ENCODE assay signal across 19 cellular contexts in genomic region chr9:135584934-135585333, GRCh38. TPM values are rescaled to one million over a fixed set of nuclear protein-coding genes. Genes with fewer than 3 reads are reported as not detected.
"Had no signal": no experiment of that assay in that cellular context is flagged by ENCODE, and none has a peak within 500 bp of the region (broad histone marks: within the 10 kb centered on the region; RNA-seq: fewer than 3 reads in every experiment).

No MANE protein-coding gene starts in this region.

- H3K36me3 ChIP-seq: prostate gland, right lobe of liver, upper lobe of right lung, WERI-Rb-1 had no signal

- H3K4me1 ChIP-seq: prostate gland, right lobe of liver, upper lobe of right lung had no signal

- ATAC-seq: activated CD4-positive, alpha-beta T cell treated with anti-CD3 and anti-CD28 coated beads for 36 hours; left colon; right lobe of liver; upper lobe of right lung had no signal

- H3K4me3 ChIP-seq: prostate gland, right lobe of liver, upper lobe of right lung had no signal

- H3K4me3 Mint-ChIP-seq: activated CD4-positive, alpha-beta T cell treated with anti-CD3 and anti-CD28 coated beads for 36 hours; activated naive CD4-positive, alpha-beta T cell treated with anti-CD3 and anti-CD28 coated beads for 36 hours; brain; nephron had no signal

- H3K36me3 Mint-ChIP-seq: brain had no signal

- H3K9me3 Mint-ChIP-seq: activated naive CD4-positive, alpha-beta T cell treated with anti-CD3 and anti-CD28 coated beads for 36 hours; nephron had no signal

- H3K27ac ChIP-seq: prostate gland, right lobe of liver, upper lobe of right lung, WERI-Rb-1 had no signal

- H3K4me1 Mint-ChIP-seq: activated CD4-positive, alpha-beta T cell treated with anti-CD3 and anti-CD28 coated beads for 36 hours; brain; nephron had no signal

- H3K27ac Mint-ChIP-seq: activated CD4-positive, alpha-beta T cell treated with anti-CD3 and anti-CD28 coated beads for 36 hours; activated naive CD4-positive, alpha-beta T cell treated with anti-CD3 and anti-CD28 coated beads for 36 hours; nephron had no signal

- DNase-seq: activated CD4-positive, alpha-beta T cell treated with anti-CD3 and anti-CD28 coated beads for 36 hours; activated naive CD4-positive, alpha-beta T cell treated with anti-CD3 and anti-CD28 coated beads for 36 hours; cerebellar nuclear complex; dermis blood vessel endothelial cell; erythroblast; hippocampal formation; left colon; mammary epithelial cell; occipital lobe; stimulated activated naive CD4-positive, alpha-beta T cell; SW 1271; T-helper 9 cell; WERI-Rb-1 had no signal

- H3K9me3 ChIP-seq: prostate gland, right lobe of liver, upper lobe of right lung had no signal

- H3K27me3 ChIP-seq: right lobe of liver, upper lobe of right lung had no signal

RNA-seq across cellular contexts. Expression of gene PAEP, which starts 23.4 kb away (rescaled TPM):
- total RNA-seq: activated CD4-positive, alpha-beta T cell treated with anti-CD3 and anti-CD28 coated beads for 36 hours; activated naive CD4-positive, alpha-beta T cell treated with anti-CD3 and anti-CD28 coated beads for 36 hours; dermis blood vessel endothelial cell; left colon; mammary epithelial cell; mucosa of gallbladder; occipital lobe; right lobe of liver; upper lobe of right lung had no signal
- polyA plus RNA-seq: mammary epithelial cell had no signal

RNA-seq across cellular contexts. Expression of gene OBP2A, which starts 39.0 kb away (rescaled TPM):
- total RNA-seq: activated CD4-positive, alpha-beta T cell treated with anti-CD3 and anti-CD28 coated beads for 36 hours; activated naive CD4-positive, alpha-beta T cell treated with anti-CD3 and anti-CD28 coated beads for 36 hours; dermis blood vessel endothelial cell; left colon; mammary epithelial cell; mucosa of gallbladder; occipital lobe; right lobe of liver; upper lobe of right lung had no signal
- polyA plus RNA-seq: mammary epithelial cell had no signal

RNA-seq across cellular contexts. Expression of gene GLT6D1, which starts 54.4 kb away (rescaled TPM):
- total RNA-seq: activated CD4-positive, alpha-beta T cell treated with anti-CD3 and anti-CD28 coated beads for 36 hours; activated naive CD4-positive, alpha-beta T cell treated with anti-CD3 and anti-CD28 coated beads for 36 hours; dermis blood vessel endothelial cell; left colon; mammary epithelial cell; mucosa of gallbladder; occipital lobe; prostate gland; right lobe of liver; upper lobe of right lung had no signal
- polyA plus RNA-seq: mammary epithelial cell had no signal
